In genomic region chrX:112834976-112835375, GRCh38 we compare ENCODE assay signal across 17 cellular contexts. TPM values are rescaled to one million over a fixed set of nuclear protein-coding genes. Genes with fewer than 3 reads are reported as not detected.
DNase-seq lines count a peak whose midpoint lies in the region; TF ChIP-seq lines count a peak whose summit lies in the region.
"Had no signal": no experiment of that assay in that cellular context is flagged by ENCODE, and none has a peak within 500 bp of the region (broad histone marks: within the 10 kb centered on the region; RNA-seq: fewer than 3 reads in every experiment).

No MANE protein-coding gene starts in this region.

- peaks cover 92% of the 10 kb centered on the region for H3K4me1 Mint-ChIP-seq in mesothelial cell of epicardium
- H3K4me1 Mint-ChIP-seq in type B pancreatic cell (ENCODE audit: unreplicated experiment), result peaks cover 62% of the 10 kb centered on the region

- H3K36me3 Mint-ChIP-seq in mesothelial cell of epicardium (peaks cover 8% of the 10 kb centered on the region), type B pancreatic cell (peaks cover 19% of the 10 kb centered on the region)
- H3K36me3 Mint-ChIP-seq: IgD-negative memory B cell had no signal

- H3K27ac Mint-ChIP-seq in mesothelial cell of epicardium, result peak overlapping the region; percentile 95
- H3K27ac Mint-ChIP-seq in type B pancreatic cell, result peak overlapping the region; percentile 90
- H3K27ac Mint-ChIP-seq: IgD-negative memory B cell had no signal

- H3K27me3 Mint-ChIP-seq in mesothelial cell of epicardium (ENCODE audit: low read depth) (no peaks in the 10 kb centered on the region), type B pancreatic cell (no peaks in the 10 kb centered on the region)

- no peak overlapping the region for H3K4me3 ChIP-seq in SJSA1

- H3K27ac ChIP-seq in SJSA1, result peak overlapping the region; percentile 87

- no peaks in the 10 kb centered on the region for H3K9me3 Mint-ChIP-seq in mesothelial cell of epicardium
- peaks cover 3% of the 10 kb centered on the region for H3K9me3 Mint-ChIP-seq in type B pancreatic cell
- H3K9me3 Mint-ChIP-seq: IgD-negative memory B cell had no signal

- H3K4me1 ChIP-seq in SJSA1 (replicated peaks), result peaks cover 25% of the 10 kb centered on the region

- TF ChIP-seq CTCF in mesothelial cell of epicardium (IDR thresholded peaks at IDR 0.05; ENCODE audit: unreplicated experiment) (no peak), type B pancreatic cell (conservative IDR thresholded peaks at IDR 0.05) (no peak)

- H3K36me3 ChIP-seq in SJSA1, result no peaks in the 10 kb centered on the region

- no peaks in the 10 kb centered on the region for H3K9me3 ChIP-seq in SJSA1 (replicated peaks)

- H3K27me3 ChIP-seq in SJSA1 (replicated peaks), result no peaks in the 10 kb centered on the region

- H3K4me3 Mint-ChIP-seq in mesothelial cell of epicardium, result no peak overlapping the region
- H3K4me3 Mint-ChIP-seq in type B pancreatic cell, result peak overlapping the region; percentile 78
- H3K4me3 Mint-ChIP-seq: IgD-negative memory B cell had no signal

- DNase-seq in NCI-H748 (lab: John Stamatoyannopoulos, UW; ENCODE audit: unreplicated experiment) (peak; percentile 2), NCI-H748 treated with DMSO at 0.1 percent for 48 hours (lab: John Stamatoyannopoulos, UW) (no peak), SJSA1 (ENCODE audit: low read depth in 1 of 2, low spot score in 2 of 2) (no peak), mesothelial cell of epicardium (ENCODE audit: low spot score in 2 of 2, unreplicated experiment in 2 of 2) (no peak), type B pancreatic cell (ENCODE audit: extremely low spot score, unreplicated experiment) (no peak), anterior cingulate cortex (lab: John Stamatoyannopoulos, UW) (no peak), SW480 (ENCODE audit: low spot score) (no peak)
- no peak for DNase-seq in effector CD8-positive, alpha-beta T cell (lab: John Stamatoyannopoulos, UW)
- DNase-seq: C1 segment of cervical spinal cord, H7, Kasumi-1, NCI-H1105, NCI-H1930, NCI-H510A treated with DMSO at 0.1 percent for 48 hours, SHP77 treated with DMSO at 0.1 percent for 48 hours, SW 1271 had no signal

RNA-seq across cellular contexts. Expression of gene AMOT, which starts 5.7 kb away (rescaled TPM):
- 8.3 and 11.7 TPM in 2 replicates for total RNA-seq in SJSA1 (2014; rRNA removed; shearing (Covaris generic))
- total RNA-seq in mesothelial cell of epicardium, result 343 to 361 TPM (median 359 TPM) in 3 replicates
- 235 and 507 TPM in 2 replicates for total RNA-seq in type B pancreatic cell (ENCODE audit: low replicate concordance)

Comparison
In these comparisons a context has a peak if more than half of its experiments do, and no peak if none do; other contexts are left out.
1. RNA of gene AMOT, which starts 5.7 kb away (total RNA-seq): 343 to 361 TPM in mesothelial cell of epicardium and 235 to 507 TPM in type B pancreatic cell; 8.3 to 11.7 TPM in SJSA1; every median in the first group is over 10 times any median in the second.